In genomic region chr15:90825115-90825899, GRCh38 we compare ENCODE assay signal across 8 cellular contexts. TPM values are rescaled to one million over a fixed set of nuclear protein-coding genes. Genes with fewer than 3 reads are reported as not detected.
DNase-seq lines count a peak whose midpoint lies in the region; ATAC-seq, FAIRE-seq and TF ChIP-seq lines count a peak whose summit lies in the region.
"Not testable (repeated sequence)": the region's sequence is repeated elsewhere in the genome, so short reads cannot be mapped to it uniquely, and the experiment has no call there.
"Had no signal": no experiment of that assay in that cellular context is flagged by ENCODE, and none has a peak within 500 bp of the region (broad histone marks: within the 10 kb centered on the region; RNA-seq: fewer than 3 reads in every experiment).

No MANE protein-coding gene starts in this region.

- not testable (repeated sequence) for FAIRE-seq in kidney (lab: Jason Lieb, UNC)

- H3K27ac Mint-ChIP-seq in IgD-negative memory B cell (peak overlapping the region in 2 of 3 donors; percentile 55 to 68), progenitor cell of endocrine pancreas (peak overlapping the region; percentile 69)
- H3K27ac Mint-ChIP-seq in activated CD4-positive, alpha-beta T cell treated with anti-CD3 and anti-CD28 coated beads, Interleukin-2, amount 10 ng/mL, durations not matched to agents 24 days and 14 days, result peak overlapping the region; percentile 49
- peak overlapping the region; percentile 59 for H3K27ac Mint-ChIP-seq in activated T-helper 2 cell treated with anti-CD3 and anti-CD28 coated beads, Interferon-gamma antibody, Interleukin-2, Interleukin-4, amounts not matched to agents 10 μg/mL and 5 μg/mL and 100 μg/mL, durations not matched to agents 14 hours and 24 hours and 36 hours
- H3K27ac Mint-ChIP-seq in natural killer cell treated with Interleukin-12 subunit alpha and Interleukin-12 subunit beta and Interleukin-15 and Interleukin-18, amount 100 ng/mL, for 72 hours, result peak overlapping the region; percentile 97 to 99

- H3K4me1 Mint-ChIP-seq in IgD-negative memory B cell, result peaks cover 17 to 31% (median 21%) of the 10 kb centered on the region in 3 donors
- H3K4me1 Mint-ChIP-seq in activated CD4-positive, alpha-beta T cell treated with anti-CD3 and anti-CD28 coated beads, Interleukin-2, amount 10 ng/mL, durations not matched to agents 24 days and 14 days, result peaks cover 46% of the 10 kb centered on the region
- peaks cover 34% of the 10 kb centered on the region for H3K4me1 Mint-ChIP-seq in activated T-helper 2 cell treated with anti-CD3 and anti-CD28 coated beads, Interferon-gamma antibody, Interleukin-2, Interleukin-4, amounts not matched to agents 10 μg/mL and 5 μg/mL and 100 μg/mL, durations not matched to agents 14 hours and 24 hours and 36 hours (ENCODE audit: low read depth)
- peaks cover 47 to 58% of the 10 kb centered on the region in 2 donors for H3K4me1 Mint-ChIP-seq in natural killer cell treated with Interleukin-12 subunit alpha and Interleukin-12 subunit beta and Interleukin-15 and Interleukin-18, amount 100 ng/mL, for 72 hours (ENCODE audit: low read depth in 2 of 2)
- H3K4me1 Mint-ChIP-seq in progenitor cell of endocrine pancreas (ENCODE audit: low read depth), result not testable (repeated sequence)

- DNase-seq in activated CD4-positive, alpha-beta T cell treated with anti-CD3 and anti-CD28 coated beads, Interleukin-2, amount 10 ng/mL, durations not matched to agents 24 days and 14 days; activated T-helper 2 cell treated with anti-CD3 and anti-CD28 coated beads, Interferon-gamma antibody, Interleukin-2, Interleukin-4, amounts not matched to agents 10 μg/mL and 5 μg/mL and 100 μg/mL, durations not matched to agents 14 hours and 24 hours and 36 hours (ENCODE audit: low spot score); natural killer cell treated with Interleukin-12 subunit alpha and Interleukin-12 subunit beta and Interleukin-15 and Interleukin-18, amount 100 ng/mL, for 72 hours (ENCODE audit: low spot score); progenitor cell of endocrine pancreas (ENCODE audit: low spot score, unreplicated experiment); testis: not testable (repeated sequence)
- DNase-seq in kidney, result peak; percentile 56

- H3K36me3 Mint-ChIP-seq in IgD-negative memory B cell; activated T-helper 2 cell treated with anti-CD3 and anti-CD28 coated beads, Interferon-gamma antibody, Interleukin-2, Interleukin-4, amounts not matched to agents 10 μg/mL and 5 μg/mL and 100 μg/mL, durations not matched to agents 14 hours and 24 hours and 36 hours (ENCODE audit: low read depth); natural killer cell treated with Interleukin-12 subunit alpha and Interleukin-12 subunit beta and Interleukin-15 and Interleukin-18, amount 100 ng/mL, for 72 hours; progenitor cell of endocrine pancreas (ENCODE audit: insufficient read depth): not testable (repeated sequence)
- peaks cover 23% of the 10 kb centered on the region for H3K36me3 Mint-ChIP-seq in activated CD4-positive, alpha-beta T cell treated with anti-CD3 and anti-CD28 coated beads, Interleukin-2, amount 10 ng/mL, durations not matched to agents 24 days and 14 days (ENCODE audit: low read depth)

- not testable (repeated sequence) for H3K9me3 Mint-ChIP-seq in IgD-negative memory B cell; activated CD4-positive, alpha-beta T cell treated with anti-CD3 and anti-CD28 coated beads, Interleukin-2, amount 10 ng/mL, durations not matched to agents 24 days and 14 days; activated T-helper 2 cell treated with anti-CD3 and anti-CD28 coated beads, Interferon-gamma antibody, Interleukin-2, Interleukin-4, amounts not matched to agents 10 μg/mL and 5 μg/mL and 100 μg/mL, durations not matched to agents 14 hours and 24 hours and 36 hours; natural killer cell treated with Interleukin-12 subunit alpha and Interleukin-12 subunit beta and Interleukin-15 and Interleukin-18, amount 100 ng/mL, for 72 hours; progenitor cell of endocrine pancreas (ENCODE audit: low read depth)

- ATAC-seq in natural killer cell treated with Interleukin-12 subunit alpha and Interleukin-12 subunit beta and Interleukin-15 and Interleukin-18, amount 100 ng/mL, for 72 hours, result not testable (repeated sequence)

- H3K4me3 Mint-ChIP-seq in IgD-negative memory B cell; activated CD4-positive, alpha-beta T cell treated with anti-CD3 and anti-CD28 coated beads, Interleukin-2, amount 10 ng/mL, durations not matched to agents 24 days and 14 days; activated T-helper 2 cell treated with anti-CD3 and anti-CD28 coated beads, Interferon-gamma antibody, Interleukin-2, Interleukin-4, amounts not matched to agents 10 μg/mL and 5 μg/mL and 100 μg/mL, durations not matched to agents 14 hours and 24 hours and 36 hours (ENCODE audit: low read depth); progenitor cell of endocrine pancreas (ENCODE audit: low read depth): not testable (repeated sequence)
- H3K4me3 Mint-ChIP-seq in natural killer cell treated with Interleukin-12 subunit alpha and Interleukin-12 subunit beta and Interleukin-15 and Interleukin-18, amount 100 ng/mL, for 72 hours, result peak overlapping the region; percentile 10

- H3K36me3 ChIP-seq in kidney (ENCODE audit: control insufficient read depth in 1 of 2, insufficient read depth in 2 of 2, low read length in 2 of 2); testis (ENCODE audit: low read depth, missing control alignments): not testable (repeated sequence)

- WGBS in testis, 2 donors, result 75 to 83% methylated on average over 10 to 46 of the region's 49 CpGs

- intact Hi-C loops in activated CD4-positive, alpha-beta T cell treated with anti-CD3 and anti-CD28 coated beads, Interleukin-2, amount 10 ng/mL, durations not matched to agents 24 days and 14 days (cut with micrococcal nuclease); activated T-helper 2 cell treated with anti-CD3 and anti-CD28 coated beads, Interferon-gamma antibody, Interleukin-2, Interleukin-4, amounts not matched to agents 10 μg/mL and 5 μg/mL and 100 μg/mL, durations not matched to agents 14 hours and 24 hours and 36 hours (cut with micrococcal nuclease); kidney (cut with DNase I); testis (cut with DNase I; ENCODE audit: low total_unique reads): not testable (repeated sequence)

- H3K27me3 ChIP-seq in testis, result not testable (repeated sequence)

- not testable (repeated sequence) for H3K4me1 ChIP-seq in kidney (ENCODE audit: control insufficient read depth in 1 of 2, insufficient read depth in 1 of 2, low read depth in 1 of 2, low read length in 2 of 2); testis

- not testable (repeated sequence) for H3K27ac ChIP-seq in kidney (ENCODE audit: low read depth in 2 of 2, low read length in 2 of 2); testis

- H3K27me3 Mint-ChIP-seq in IgD-negative memory B cell; activated CD4-positive, alpha-beta T cell treated with anti-CD3 and anti-CD28 coated beads, Interleukin-2, amount 10 ng/mL, durations not matched to agents 24 days and 14 days; activated T-helper 2 cell treated with anti-CD3 and anti-CD28 coated beads, Interferon-gamma antibody, Interleukin-2, Interleukin-4, amounts not matched to agents 10 μg/mL and 5 μg/mL and 100 μg/mL, durations not matched to agents 14 hours and 24 hours and 36 hours (ENCODE audit: low read depth); natural killer cell treated with Interleukin-12 subunit alpha and Interleukin-12 subunit beta and Interleukin-15 and Interleukin-18, amount 100 ng/mL, for 72 hours; progenitor cell of endocrine pancreas: not testable (repeated sequence)

- not testable (repeated sequence) for TF ChIP-seq POLR2A in testis (IDR thresholded peaks at IDR 0.05)

- H3K4me3 ChIP-seq in kidney (ENCODE audit: low read length in 2 of 2), result not testable (repeated sequence)
- H3K4me3 ChIP-seq in testis, result peak overlapping the region; percentile 12 to 36

- not testable (repeated sequence) for TF ChIP-seq CTCF in kidney (IDR thresholded peaks at IDR 0.05; ENCODE audit: borderline replicate concordance, extremely low read depth, insufficient read depth); progenitor cell of endocrine pancreas (IDR thresholded peaks at IDR 0.05; ENCODE audit: unreplicated experiment); testis (IDR thresholded peaks at IDR 0.05)

- H3K9ac ChIP-seq in kidney (ENCODE audit: low read length in 2 of 2), result not testable (repeated sequence)

- not testable (repeated sequence) for H3K9me3 ChIP-seq in kidney (ENCODE audit: control insufficient read depth in 1 of 2, low read length in 2 of 2); testis

RNA-seq across cellular contexts. Expression of gene FURIN, which starts 43.1 kb away (rescaled TPM):
- polyA plus RNA-seq in IgD-negative memory B cell (9.7 TPM), kidney (ENCODE audit: insufficient read depth, low read depth, low replicate concordance) (36.4 TPM), testis (ENCODE audit: insufficient read depth, low read depth, low replicate concordance) (21.5 TPM)
- total RNA-seq in activated CD4-positive, alpha-beta T cell treated with anti-CD3 and anti-CD28 coated beads, Interleukin-2, amount 10 ng/mL, durations not matched to agents 24 days and 14 days, result 432 TPM in 2 replicates
- 564 and 570 TPM in 2 replicates for total RNA-seq in activated T-helper 2 cell treated with anti-CD3 and anti-CD28 coated beads, Interferon-gamma antibody, Interleukin-2, Interleukin-4, amounts not matched to agents 10 μg/mL and 5 μg/mL and 100 μg/mL, durations not matched to agents 14 hours and 24 hours and 36 hours
- total RNA-seq in kidney (75.9 TPM), progenitor cell of endocrine pancreas (64.1 and 64.8 TPM in 2 replicates), testis (10 to 100 TPM; 23.1 to 32.1 TPM)
- 100 to 1,000 TPM; 528 to 679 TPM for total RNA-seq in natural killer cell treated with Interleukin-12 subunit alpha and Interleukin-12 subunit beta and Interleukin-15 and Interleukin-18, amount 100 ng/mL, for 72 hours

RNA-seq across cellular contexts. Expression of gene FES, which starts 59.0 kb away (rescaled TPM):
- polyA plus RNA-seq in IgD-negative memory B cell, result 7.7 TPM
- total RNA-seq in activated CD4-positive, alpha-beta T cell treated with anti-CD3 and anti-CD28 coated beads, Interleukin-2, amount 10 ng/mL, durations not matched to agents 24 days and 14 days, result 32.5 and 33.7 TPM in 2 replicates
- 51.9 and 55.8 TPM in 2 replicates for total RNA-seq in activated T-helper 2 cell treated with anti-CD3 and anti-CD28 coated beads, Interferon-gamma antibody, Interleukin-2, Interleukin-4, amounts not matched to agents 10 μg/mL and 5 μg/mL and 100 μg/mL, durations not matched to agents 14 hours and 24 hours and 36 hours
- 33.5 TPM for total RNA-seq in kidney
- 9.3 TPM for polyA plus RNA-seq in kidney (ENCODE audit: insufficient read depth, low read depth, low replicate concordance)
- total RNA-seq in natural killer cell treated with Interleukin-12 subunit alpha and Interleukin-12 subunit beta and Interleukin-15 and Interleukin-18, amount 100 ng/mL, for 72 hours, result 100 to 1,000 TPM; 139 to 140 TPM
- total RNA-seq in progenitor cell of endocrine pancreas, result 13.8 and 16.2 TPM in 2 replicates
- 10 to 100 TPM; 18.6 to 23.1 TPM for total RNA-seq in testis
- 14.4 TPM for polyA plus RNA-seq in testis (ENCODE audit: insufficient read depth, low read depth, low replicate concordance)
- polyA plus RNA-seq: CD4-positive, alpha-beta memory T cell had no signal
